In genomic region chr2:172986040-172986439, GRCh38 we compare ENCODE assay signal across 11 cellular contexts.
DNase-seq lines count a peak whose midpoint lies in the region; ATAC-seq, FAIRE-seq and TF ChIP-seq lines count a peak whose summit lies in the region.
"Had no signal": no experiment of that assay in that cellular context is flagged by ENCODE, and none has a peak within 500 bp of the region (broad histone marks: within the 10 kb centered on the region; RNA-seq: fewer than 3 reads in every experiment).

No MANE protein-coding gene starts in this region.

- H3K4me3 Mint-ChIP-seq in activated naive CD8-positive, alpha-beta T cell treated with anti-CD3 and anti-CD28 coated beads, Interleukin-2, amount 50 U/mL, for 24 hours: peak overlapping the region; percentile 45
- H3K4me3 Mint-ChIP-seq in natural killer cell treated with Interleukin-12 subunit alpha and Interleukin-12 subunit beta and Interleukin-15 and Interleukin-18, amount 100 ng/mL, for 72 hours: no peak overlapping the region
- H3K4me3 Mint-ChIP-seq: B cell had no signal

- H3K4me3 ChIP-seq in A549: no peak overlapping the region
- H3K4me3 ChIP-seq in HEK293 (ENCODE audit: low read depth, low read length): no peak overlapping the region
- no peak overlapping the region for H3K4me3 ChIP-seq in left lung
- H3K4me3 ChIP-seq in tibial artery: no peak overlapping the region
- H3K4me3 ChIP-seq: spleen had no signal

- no peak for TF ChIP-seq POLR2A in A549 (IDR thresholded peaks at IDR 0.05; ENCODE audit: low read length)

- CTCF ChIA-PET in A549 (lab: Yijun Ruan, JAX) (interaction anchor here (0.6 to 3.2 kb wide), 4 partner anchors 8 to 41 kb away, joined by 3 to 9 read pairs (median 6); no protein-coding TSS in a partner anchor), HEK293 (lab: Yijun Ruan, JAX) (interaction anchor here (0.6 to 2.3 kb wide), 9 partner anchors 12 to 222 kb away, joined by 3 to 10 read pairs (median 4); no protein-coding TSS in a partner anchor)

- H3K27ac Mint-ChIP-seq in activated naive CD8-positive, alpha-beta T cell treated with anti-CD3 and anti-CD28 coated beads, Interleukin-2, amount 50 U/mL, for 24 hours: peak overlapping the region; percentile 89
- no peak overlapping the region for H3K27ac Mint-ChIP-seq in natural killer cell treated with Interleukin-12 subunit alpha and Interleukin-12 subunit beta and Interleukin-15 and Interleukin-18, amount 100 ng/mL, for 72 hours
- H3K27ac Mint-ChIP-seq: B cell had no signal

- POLR2A ChIA-PET in A549 (lab: Yijun Ruan, JAX) (interaction anchor here (1.1 to 1.2 kb wide), 2 partner anchors 10 to 17 kb away, joined by 3 to 4 read pairs; no protein-coding TSS in a partner anchor), HEK293 (lab: Yijun Ruan, JAX) (no interaction called here)

- no peak for TF ChIP-seq EP300 in A549 (IDR thresholded peaks at IDR 0.05)

- no peaks in the 10 kb centered on the region for H3K9me3 Mint-ChIP-seq in activated naive CD8-positive, alpha-beta T cell treated with anti-CD3 and anti-CD28 coated beads, Interleukin-2, amount 50 U/mL, for 24 hours
- no peaks in the 10 kb centered on the region for H3K9me3 Mint-ChIP-seq in natural killer cell treated with Interleukin-12 subunit alpha and Interleukin-12 subunit beta and Interleukin-15 and Interleukin-18, amount 100 ng/mL, for 72 hours

- DNase-seq in A549 (ENCODE audit: low read depth in 1 of 2, low spot score in 1 of 2) (no peak), left lung (no peak), NCI-H2227 treated with DMSO at 0.1 percent for 48 hours (lab: John Stamatoyannopoulos, UW) (no peak), tibial artery (no peak)
- no peak for DNase-seq in activated naive CD8-positive, alpha-beta T cell treated with anti-CD3 and anti-CD28 coated beads, Interleukin-2, amount 50 U/mL, for 24 hours
- no peak for DNase-seq in natural killer cell treated with Interleukin-12 subunit alpha and Interleukin-12 subunit beta and Interleukin-15 and Interleukin-18, amount 100 ng/mL, for 72 hours (ENCODE audit: low spot score)
- DNase-seq in NK-92 treated with Interleukin-12 subunit alpha and Interleukin-12 subunit beta, amount 100 ng/mL, for 24 hours (lab: John Stamatoyannopoulos, UW): no peak
- DNase-seq: SIG-M5, spleen had no signal

- H3K27ac ChIP-seq in A549 (peak overlapping the region; percentile 72 to 86), HEK293 (ENCODE audit: extremely low read depth, low read depth, low read length) (no peak overlapping the region), left lung (peak overlapping the region; percentile 45 to 50), tibial artery (peak overlapping the region in 1 of 2 donors; percentile 30)
- H3K27ac ChIP-seq: spleen had no signal

- TF ChIP-seq CTCF in A549 (IDR thresholded peaks at IDR 0.05): no peak
- TF ChIP-seq CTCF in HEK293 (tag by site-specific recombination; IDR thresholded peaks at IDR 0.05): no peak
- no peak for TF ChIP-seq CTCF in left lung (IDR thresholded peaks at IDR 0.05)
- TF ChIP-seq CTCF in tibial artery (IDR thresholded peaks at IDR 0.05): no peak

- no peaks in the 10 kb centered on the region for H3K27me3 ChIP-seq in left lung
- no peaks in the 10 kb centered on the region for H3K27me3 ChIP-seq in tibial artery
- H3K27me3 ChIP-seq: spleen had no signal

- H3K4me1 Mint-ChIP-seq in activated naive CD8-positive, alpha-beta T cell treated with anti-CD3 and anti-CD28 coated beads, Interleukin-2, amount 50 U/mL, for 24 hours: peaks cover 18% of the 10 kb centered on the region
- peaks cover 0 to 6% of the 10 kb centered on the region in 2 donors for H3K4me1 Mint-ChIP-seq in natural killer cell treated with Interleukin-12 subunit alpha and Interleukin-12 subunit beta and Interleukin-15 and Interleukin-18, amount 100 ng/mL, for 72 hours (ENCODE audit: low read depth in 2 of 2)
- H3K4me1 Mint-ChIP-seq: B cell had no signal

- H3K27me3 Mint-ChIP-seq in activated naive CD8-positive, alpha-beta T cell treated with anti-CD3 and anti-CD28 coated beads, Interleukin-2, amount 50 U/mL, for 24 hours: peaks cover 4% of the 10 kb centered on the region
- peaks cover 20 to 21% of the 10 kb centered on the region in 2 donors for H3K27me3 Mint-ChIP-seq in natural killer cell treated with Interleukin-12 subunit alpha and Interleukin-12 subunit beta and Interleukin-15 and Interleukin-18, amount 100 ng/mL, for 72 hours

- no peak for TF ChIP-seq RAD21 in A549 (conservative IDR thresholded peaks at IDR 0.05 in 1 of 2, IDR thresholded peaks at IDR 0.05 in 1 of 2)

- peak overlapping the region; percentile 75 for H3K4me2 ChIP-seq in A549

- H3K9me3 ChIP-seq in A549 (no peaks in the 10 kb centered on the region), HEK293 (ENCODE audit: control insufficient read depth, insufficient read depth, low read depth, low read length) (no peaks in the 10 kb centered on the region), left lung (no peaks in the 10 kb centered on the region), tibial artery (no peaks in the 10 kb centered on the region)
- H3K9me3 ChIP-seq: spleen had no signal

- intact Hi-C loops in left lung (cut with DNase I): no loop called here
- intact Hi-C loops in tibial artery (cut with DNase I; ENCODE audit: low total_unique reads): no loop called here

- no peaks in the 10 kb centered on the region for H3K36me3 Mint-ChIP-seq in activated naive CD8-positive, alpha-beta T cell treated with anti-CD3 and anti-CD28 coated beads, Interleukin-2, amount 50 U/mL, for 24 hours (ENCODE audit: low read depth)
- no peaks in the 10 kb centered on the region for H3K36me3 Mint-ChIP-seq in natural killer cell treated with Interleukin-12 subunit alpha and Interleukin-12 subunit beta and Interleukin-15 and Interleukin-18, amount 100 ng/mL, for 72 hours

- ATAC-seq in A549 (peak; percentile 48 to 55; a peak in 5 of 6 replicates), left lung (peak; percentile 34)
- peak; percentile 80 for ATAC-seq in activated naive CD8-positive, alpha-beta T cell treated with anti-CD3 and anti-CD28 coated beads, Interleukin-2, amount 50 U/mL, for 24 hours
- ATAC-seq in natural killer cell treated with Interleukin-12 subunit alpha and Interleukin-12 subunit beta and Interleukin-15 and Interleukin-18, amount 100 ng/mL, for 72 hours: no peak

- 0% methylated on average over 2 of the region's 2 CpGs for WGBS in A549 (ENCODE audit: missing lambda C conversion rate)

- peaks cover 19% of the 10 kb centered on the region for H3K4me1 ChIP-seq in A549
- H3K4me1 ChIP-seq in HEK293 (ENCODE audit: control insufficient read depth, insufficient read depth, low read length): no peaks in the 10 kb centered on the region; the same call in 1 of the 2 replicates
- H3K4me1 ChIP-seq in left lung: peaks cover 0 to 11% of the 10 kb centered on the region in 2 donors
- H3K4me1 ChIP-seq in tibial artery: peaks cover 0 to 18% (median 12%) of the 10 kb centered on the region in 4 donors

- H3K36me3 ChIP-seq in HEK293 (ENCODE audit: control insufficient read depth in 2 of 2, insufficient read depth in 1 of 2, low read length in 2 of 2) (peaks cover 0 to 3% of the 10 kb centered on the region in 2 experiments; a peak in 1 of 3 replicates), left lung (no peaks in the 10 kb centered on the region), tibial artery (no peaks in the 10 kb centered on the region)
- H3K36me3 ChIP-seq: spleen had no signal

- no peak for FAIRE-seq in A549 (lab: Jason Lieb, UNC)

TF ChIP-seq in A549, 52 proteins besides CTCF, POLR2A, EP300 and RAD21:
- no peak for TF ChIP-seq USF2 (IDR thresholded peaks at IDR 0.05)
- TF ChIP-seq ZC3H11A (IDR thresholded peaks at IDR 0.05): no peak
- no peak for TF ChIP-seq HOXB13 (CRISPR knock-in tag; IDR thresholded peaks at IDR 0.05; ENCODE audit: low read depth)
- TF ChIP-seq FOXS1 (CRISPR knock-in tag; IDR thresholded peaks at IDR 0.05): no peak
- no peak for TF ChIP-seq MAX (IDR thresholded peaks at IDR 0.05)
- TF ChIP-seq JUN (IDR thresholded peaks at IDR 0.05): no peak
- TF ChIP-seq CHD2 (IDR thresholded peaks at IDR 0.05; ENCODE audit: low read length, partially characterized antibody): no peak
- no peak for TF ChIP-seq HEYL (CRISPR knock-in tag; IDR thresholded peaks at IDR 0.05)
- no peak for TF ChIP-seq NR3C1 (IDR thresholded peaks at IDR 0.05)

TF ChIP-seq in HEK293, 187 proteins besides CTCF, POLR2A, EP300 and RAD21:
- peak; percentile 63; the same call in 1 of the 2 replicates for TF ChIP-seq SCRT2 (tag by site-specific recombination; IDR thresholded peaks at IDR 0.05)
- no peak for TF ChIP-seq BCL6B (tag by site-specific recombination; IDR thresholded peaks at IDR 0.05)
TF ChIP-seq in HEK293: peak in this region for 1.

Comparison
In these comparisons a context has a peak if more than half of its experiments do, and no peak if none do; other contexts are left out.
1. ATAC-seq: peak in A549 (2 of 2), activated naive CD8-positive, alpha-beta T cell treated with anti-CD3 and anti-CD28 coated beads, Interleukin-2, amount 50 U/mL, for 24 hours (single experiment) and left lung (single experiment); none in natural killer cell treated with Interleukin-12 subunit alpha and Interleukin-12 subunit beta and Interleukin-15 and Interleukin-18, amount 100 ng/mL, for 72 hours (0 of 2).